34 cellular contexts compared by ENCODE assay signal in the genomic region with DNA sequence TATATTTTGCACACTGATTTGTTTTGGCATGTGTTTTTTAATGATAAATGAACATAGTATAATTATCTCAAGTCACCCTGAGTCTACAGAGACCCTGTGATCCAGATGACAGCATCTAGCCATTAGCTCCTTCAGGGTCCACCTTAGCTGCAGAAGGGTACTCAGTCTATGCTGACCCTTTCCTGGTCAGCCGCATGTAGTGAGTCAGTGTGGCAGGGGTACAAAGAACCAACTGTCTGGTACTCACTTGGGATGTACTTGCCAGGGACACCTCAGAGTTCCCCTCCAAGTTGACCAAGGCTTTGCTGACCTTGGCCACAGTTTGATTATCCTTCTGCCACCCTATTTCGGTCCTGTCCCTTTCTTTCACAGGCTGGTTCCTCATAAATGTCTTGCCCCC.
DNase-seq lines count a peak whose midpoint lies in the region; ATAC-seq and TF ChIP-seq lines count a peak whose summit lies in the region.
"Had no signal": no experiment of that assay in that cellular context is flagged by ENCODE, and none has a peak within 500 bp of the region (broad histone marks: within the 10 kb centered on the region; RNA-seq: fewer than 3 reads in every experiment).

No MANE protein-coding gene starts in this region.

- intact Hi-C loops in natural killer cell (cut with micrococcal nuclease): no loop called here
- intact Hi-C loops in esophagus muscularis mucosa (cut with DNase I): loop anchor here (5.0 kb wide), 1 partner anchor 367 kb away; no protein-coding TSS in a partner anchor
- intact Hi-C loops in posterior vena cava (cut with DNase I): no loop called here
- intact Hi-C loops in right lobe of liver (cut with DNase I): no loop called here

- H3K27ac Mint-ChIP-seq in natural killer cell treated with Interleukin-12 subunit alpha and Interleukin-12 subunit beta and Interleukin-15 and Interleukin-18, amount 100 ng/mL, for 72 hours: no peak overlapping the region
- no peak overlapping the region for H3K27ac Mint-ChIP-seq in natural killer cell
- H3K27ac Mint-ChIP-seq in stimulated activated effector memory CD8-positive, alpha-beta T cell treated with anti-CD3 and anti-CD28 coated beads, Interleukin-12 subunit alpha, Interleukin-12 subunit beta, amount 100 ng/mL, for 72 hours: no peak overlapping the region
- no peak overlapping the region for H3K27ac Mint-ChIP-seq in stimulated activated memory B cell treated with anti-CD40 and anti-IgM and Interleukin-4, amounts not matched to agents 10 μg/mL and 1 μg/mL and 100 μg/mL, for 72 hours
- H3K27ac Mint-ChIP-seq: B cell; CD14-positive monocyte; CD4-positive, alpha-beta memory T cell; CD4-positive, alpha-beta T cell; CD4-positive, CD25-positive, alpha-beta regulatory T cell; CD8-positive, alpha-beta memory T cell; CD8-positive, alpha-beta T cell had no signal

- 79% methylated on average over 2 of the region's 2 CpGs for WGBS in esophagus muscularis mucosa
- 20% methylated on average over 1 of the region's 2 CpGs for WGBS in right lobe of liver (ENCODE audit: insufficient coverage, low coverage, low lambda C conversion rate, missing lambda C conversion rate)

- TF ChIP-seq EP300 in esophagus muscularis mucosa (IDR thresholded peaks at IDR 0.05): no peak

- H3K27me3 ChIP-seq in esophagus muscularis mucosa (no peaks in the 10 kb centered on the region), right lobe of liver (no peaks in the 10 kb centered on the region), foreskin keratinocyte (no peaks in the 10 kb centered on the region)
- H3K27me3 ChIP-seq: BE2C; BLaER1; BLaER1 treated with 17β-estradiol and CSF1 and Interleukin-3, amounts not matched to agents 10 nM and 100 nM had no signal

- ATAC-seq in natural killer cell treated with Interleukin-12 subunit alpha and Interleukin-12 subunit beta and Interleukin-15 and Interleukin-18, amount 100 ng/mL, for 72 hours: peak; percentile 36 to 57
- ATAC-seq in natural killer cell (no peak), right lobe of liver (no peak), foreskin keratinocyte (no peak)
- peak; percentile 42 for ATAC-seq in stimulated activated effector memory CD8-positive, alpha-beta T cell treated with anti-CD3 and anti-CD28 coated beads, Interleukin-12 subunit alpha, Interleukin-12 subunit beta, amount 100 ng/mL, for 72 hours
- peak; percentile 53 for ATAC-seq in stimulated activated memory B cell treated with anti-CD40 and anti-IgM and Interleukin-4, amounts not matched to agents 10 μg/mL and 1 μg/mL and 100 μg/mL, for 72 hours
- ATAC-seq: A549; CD8-positive, alpha-beta T cell had no signal

- H3K36me3 ChIP-seq in esophagus muscularis mucosa (no peaks in the 10 kb centered on the region), right lobe of liver (no peaks in the 10 kb centered on the region)
- H3K36me3 ChIP-seq: BE2C; BLaER1; BLaER1 treated with 17β-estradiol and CSF1 and Interleukin-3, amounts not matched to agents 10 nM and 100 nM had no signal

- H3K4me3 ChIP-seq in esophagus muscularis mucosa (no peak overlapping the region), right lobe of liver (no peak overlapping the region)
- H3K4me3 ChIP-seq: A549; BLaER1; BLaER1 treated with 17β-estradiol and CSF1 and Interleukin-3, amounts not matched to agents 10 nM and 100 nM had no signal

- no peak for TF ChIP-seq POLR2A in esophagus muscularis mucosa (IDR thresholded peaks at IDR 0.05; ENCODE audit: low read depth)
- no peak for TF ChIP-seq POLR2A in right lobe of liver (IDR thresholded peaks at IDR 0.05)

- peaks cover 0 to 21% (median 15%) of the 10 kb centered on the region in 4 donors for H3K4me1 ChIP-seq in esophagus muscularis mucosa
- no peaks in the 10 kb centered on the region for H3K4me1 ChIP-seq in right lobe of liver
- no peaks in the 10 kb centered on the region for H3K4me1 ChIP-seq in foreskin keratinocyte
- H3K4me1 ChIP-seq: A549; BLaER1; BLaER1 treated with 17β-estradiol and CSF1 and Interleukin-3, amounts not matched to agents 10 nM and 100 nM; Caco-2 had no signal

- peak overlapping the region in 3 of 4 donors; percentile 40 to 65 (median 62) for H3K27ac ChIP-seq in esophagus muscularis mucosa (replicated peaks in 1 of 4)
- H3K27ac ChIP-seq in right lobe of liver: no peak overlapping the region
- H3K27ac ChIP-seq in foreskin keratinocyte: no peak overlapping the region
- H3K27ac ChIP-seq: 22Rv1; A549; BLaER1; BLaER1 treated with 17β-estradiol and CSF1 and Interleukin-3, amounts not matched to agents 10 nM and 100 nM; C4-2B had no signal

- H3K9me3 ChIP-seq in esophagus muscularis mucosa (peaks cover 0 to 5% (median under 1%) of the 10 kb centered on the region in 4 donors), right lobe of liver (no peaks in the 10 kb centered on the region)
- H3K9me3 ChIP-seq: A549, BE2C, BLaER1 had no signal

- H3K4me3 Mint-ChIP-seq in natural killer cell treated with Interleukin-12 subunit alpha and Interleukin-12 subunit beta and Interleukin-15 and Interleukin-18, amount 100 ng/mL, for 72 hours: no peak overlapping the region
- no peak overlapping the region for H3K4me3 Mint-ChIP-seq in natural killer cell
- no peak overlapping the region for H3K4me3 Mint-ChIP-seq in stimulated activated effector memory CD8-positive, alpha-beta T cell treated with anti-CD3 and anti-CD28 coated beads, Interleukin-12 subunit alpha, Interleukin-12 subunit beta, amount 100 ng/mL, for 72 hours
- H3K4me3 Mint-ChIP-seq in stimulated activated memory B cell treated with anti-CD40 and anti-IgM and Interleukin-4, amounts not matched to agents 10 μg/mL and 1 μg/mL and 100 μg/mL, for 72 hours: no peak overlapping the region
- H3K4me3 Mint-ChIP-seq: B cell; CD14-positive monocyte; CD4-positive, alpha-beta memory T cell; CD4-positive, alpha-beta T cell; CD4-positive, CD25-positive, alpha-beta regulatory T cell; CD8-positive, alpha-beta memory T cell; CD8-positive, alpha-beta T cell had no signal

- H3K27me3 Mint-ChIP-seq in natural killer cell treated with Interleukin-12 subunit alpha and Interleukin-12 subunit beta and Interleukin-15 and Interleukin-18, amount 100 ng/mL, for 72 hours: peaks cover 0 to 7% of the 10 kb centered on the region in 2 donors
- H3K27me3 Mint-ChIP-seq in natural killer cell (ENCODE audit: low read depth in 2 of 2): no peaks in the 10 kb centered on the region
- no peaks in the 10 kb centered on the region for H3K27me3 Mint-ChIP-seq in stimulated activated memory B cell treated with anti-CD40 and anti-IgM and Interleukin-4, amounts not matched to agents 10 μg/mL and 1 μg/mL and 100 μg/mL, for 72 hours
- H3K27me3 Mint-ChIP-seq: B cell; CD4-positive, alpha-beta T cell; CD8-positive, alpha-beta memory T cell had no signal

- no peak for DNase-seq in natural killer cell treated with Interleukin-12 subunit alpha and Interleukin-12 subunit beta and Interleukin-15 and Interleukin-18, amount 100 ng/mL, for 72 hours (ENCODE audit: low spot score)
- DNase-seq in natural killer cell (no peak), esophagus muscularis mucosa (ENCODE audit: extremely low spot score) (no peak), posterior vena cava (ENCODE audit: low spot score) (no peak), right lobe of liver (no peak), foreskin keratinocyte (no peak)
- DNase-seq in stimulated activated effector memory CD8-positive, alpha-beta T cell treated with anti-CD3 and anti-CD28 coated beads, Interleukin-12 subunit alpha, Interleukin-12 subunit beta, amount 100 ng/mL, for 72 hours (ENCODE audit: low spot score in 2 of 2): no peak
- DNase-seq: 8988T; ACHN; AML-193; BE2C; C1 segment of cervical spinal cord; Caco-2; Calu3; CD4-positive, alpha-beta memory T cell; CD4-positive, alpha-beta T cell; CD4-positive, CD25-positive, alpha-beta regulatory T cell; CD8-positive, alpha-beta memory T cell; CD8-positive, alpha-beta T cell; DMS 273 treated with DMSO at 0.1 percent for 48 hours; DMS153; DMS53; DMS79; DMS79 treated with DMSO at 0.1 percent for 48 hours; DND-41; EL had no signal

- no peaks in the 10 kb centered on the region for H3K9me3 Mint-ChIP-seq in natural killer cell treated with Interleukin-12 subunit alpha and Interleukin-12 subunit beta and Interleukin-15 and Interleukin-18, amount 100 ng/mL, for 72 hours
- H3K9me3 Mint-ChIP-seq in natural killer cell: peaks cover 0 to 3% of the 10 kb centered on the region in 2 donors
- H3K9me3 Mint-ChIP-seq in stimulated activated effector memory CD8-positive, alpha-beta T cell treated with anti-CD3 and anti-CD28 coated beads, Interleukin-12 subunit alpha, Interleukin-12 subunit beta, amount 100 ng/mL, for 72 hours: peaks cover 6% of the 10 kb centered on the region
- H3K9me3 Mint-ChIP-seq in stimulated activated memory B cell treated with anti-CD40 and anti-IgM and Interleukin-4, amounts not matched to agents 10 μg/mL and 1 μg/mL and 100 μg/mL, for 72 hours: peaks cover 5% of the 10 kb centered on the region

- TF ChIP-seq CTCF in natural killer cell (IDR thresholded peaks at IDR 0.05) (no peak), esophagus muscularis mucosa (IDR thresholded peaks at IDR 0.05) (no peak), right lobe of liver (IDR thresholded peaks at IDR 0.05) (no peak), foreskin keratinocyte (conservative IDR thresholded peaks at IDR 0.05) (no peak)

- peaks cover 4% of the 10 kb centered on the region for H3K36me3 Mint-ChIP-seq in natural killer cell treated with Interleukin-12 subunit alpha and Interleukin-12 subunit beta and Interleukin-15 and Interleukin-18, amount 100 ng/mL, for 72 hours
- no peaks in the 10 kb centered on the region for H3K36me3 Mint-ChIP-seq in natural killer cell
- no peaks in the 10 kb centered on the region for H3K36me3 Mint-ChIP-seq in stimulated activated effector memory CD8-positive, alpha-beta T cell treated with anti-CD3 and anti-CD28 coated beads, Interleukin-12 subunit alpha, Interleukin-12 subunit beta, amount 100 ng/mL, for 72 hours
- H3K36me3 Mint-ChIP-seq in stimulated activated memory B cell treated with anti-CD40 and anti-IgM and Interleukin-4, amounts not matched to agents 10 μg/mL and 1 μg/mL and 100 μg/mL, for 72 hours: no peaks in the 10 kb centered on the region
- H3K36me3 Mint-ChIP-seq: CD14-positive monocyte; CD4-positive, alpha-beta memory T cell; CD4-positive, CD25-positive, alpha-beta regulatory T cell; CD8-positive, alpha-beta memory T cell; CD8-positive, alpha-beta T cell had no signal

- no peaks in the 10 kb centered on the region for H3K4me1 Mint-ChIP-seq in natural killer cell treated with Interleukin-12 subunit alpha and Interleukin-12 subunit beta and Interleukin-15 and Interleukin-18, amount 100 ng/mL, for 72 hours (ENCODE audit: low read depth in 2 of 2)
- H3K4me1 Mint-ChIP-seq in natural killer cell: no peaks in the 10 kb centered on the region
- H3K4me1 Mint-ChIP-seq in stimulated activated effector memory CD8-positive, alpha-beta T cell treated with anti-CD3 and anti-CD28 coated beads, Interleukin-12 subunit alpha, Interleukin-12 subunit beta, amount 100 ng/mL, for 72 hours: no peaks in the 10 kb centered on the region
- H3K4me1 Mint-ChIP-seq in stimulated activated memory B cell treated with anti-CD40 and anti-IgM and Interleukin-4, amounts not matched to agents 10 μg/mL and 1 μg/mL and 100 μg/mL, for 72 hours: no peaks in the 10 kb centered on the region
- H3K4me1 Mint-ChIP-seq: B cell; CD14-positive monocyte; CD4-positive, alpha-beta memory T cell; CD4-positive, CD25-positive, alpha-beta regulatory T cell; CD8-positive, alpha-beta memory T cell had no signal

Comparison
In these comparisons a context has a peak if more than half of its experiments do, and no peak if none do; other contexts are left out.
1. ATAC-seq: peak in natural killer cell treated with Interleukin-12 subunit alpha and Interleukin-12 subunit beta and Interleukin-15 and Interleukin-18, amount 100 ng/mL, for 72 hours (2 of 2), stimulated activated effector memory CD8-positive, alpha-beta T cell treated with anti-CD3 and anti-CD28 coated beads, Interleukin-12 subunit alpha, Interleukin-12 subunit beta, amount 100 ng/mL, for 72 hours (single experiment) and stimulated activated memory B cell treated with anti-CD40 and anti-IgM and Interleukin-4, amounts not matched to agents 10 μg/mL and 1 μg/mL and 100 μg/mL, for 72 hours (single experiment); none in natural killer cell (0 of 3), right lobe of liver (0 of 4) and foreskin keratinocyte (single experiment).
2. H3K27ac ChIP-seq: peak in esophagus muscularis mucosa (3 of 4); none in right lobe of liver (0 of 3) and foreskin keratinocyte (single experiment).